8 cellular contexts compared by ENCODE assay signal in genomic region chr17:40343126-40344119, GRCh38. TPM values are rescaled to one million over a fixed set of nuclear protein-coding genes. Genes with fewer than 3 reads are reported as not detected.
A peak's percentile ranks its signal among the peaks of the same experiment; 100 is the strongest.
DNase-seq lines count a peak whose midpoint lies in the region; ATAC-seq and TF ChIP-seq lines count a peak whose summit lies in the region.

No MANE protein-coding gene starts in this region.

- H3K27me3 ChIP-seq in CD8-positive, alpha-beta T cell (ENCODE audit: insufficient read depth, low read length), result no peaks in the 10 kb centered on the region
- H3K27me3 ChIP-seq in PC-9 (ENCODE audit: insufficient read depth, low read depth), result no peaks in the 10 kb centered on the region
- no peaks in the 10 kb centered on the region for H3K27me3 ChIP-seq in esophagus (ENCODE audit: control insufficient read depth in 1 of 2, insufficient read depth in 2 of 2, low read length in 2 of 2)
- no peaks in the 10 kb centered on the region for H3K27me3 ChIP-seq in osteoblast (ENCODE audit: insufficient read depth, low read length)

- H3K4me2 ChIP-seq in PC-9 (peak overlapping the region; percentile 82), osteoblast (ENCODE audit: insufficient read depth, low read length) (peak overlapping the region; percentile 92)

- H3K27ac ChIP-seq in CD8-positive, alpha-beta T cell (ENCODE audit: low read depth, low read length), result no peak overlapping the region
- H3K27ac ChIP-seq in PC-9, result no peak overlapping the region
- peak overlapping the region; percentile 93 to 98 for H3K27ac ChIP-seq in esophagus (ENCODE audit: low read depth in 2 of 2, low read length in 1 of 2)
- H3K27ac ChIP-seq in osteoblast (ENCODE audit: low read depth, low read length), result peak overlapping the region; percentile 72

- H3K9me3 Mint-ChIP-seq in CD8-positive, alpha-beta T cell, result no peaks in the 10 kb centered on the region

- peak in 2 of 7 experiments; percentile 46 to 51 for DNase-seq in CD8-positive, alpha-beta T cell
- DNase-seq in PC-9 (no peak), osteoblast (ENCODE audit: insufficient read length, low spot score, missing footprints) (peak; percentile 75), hepatic stellate cell (ENCODE audit: low spot score) (no peak), putamen (ENCODE audit: low spot score) (no peak), 8988T (no peak), NCI-H2029 (lab: John Stamatoyannopoulos, UW) (no peak)

- intact Hi-C loops in CD8-positive, alpha-beta T cell (cut with DNase I, micrococcal nuclease), result no loop called here
- intact Hi-C loops in PC-9 (cut with micrococcal nuclease; ENCODE audit: unreplicated experiment), result no loop called here

- H3K36me3 Mint-ChIP-seq in CD8-positive, alpha-beta T cell, result peaks cover 23% of the 10 kb centered on the region

- H3K4me1 ChIP-seq in CD8-positive, alpha-beta T cell (ENCODE audit: insufficient read depth, low read length), result peaks cover 84% of the 10 kb centered on the region
- H3K4me1 ChIP-seq in PC-9 (replicated peaks; ENCODE audit: insufficient read depth) (peaks cover 12% of the 10 kb centered on the region; the same call in 1 of the 2 replicates), esophagus (ENCODE audit: control insufficient read depth in 2 of 2, insufficient read depth in 2 of 2, low read length in 1 of 2) (peaks cover 0 to 32% of the 10 kb centered on the region in 2 donors), osteoblast (ENCODE audit: insufficient read depth, low read length) (peaks cover 60% of the 10 kb centered on the region)

- peak overlapping the region; percentile 92 for H3K27ac Mint-ChIP-seq in CD8-positive, alpha-beta T cell

- H3K9me3 ChIP-seq in CD8-positive, alpha-beta T cell (ENCODE audit: low read length), result no peaks in the 10 kb centered on the region
- no peaks in the 10 kb centered on the region for H3K9me3 ChIP-seq in PC-9 (ENCODE audit: insufficient read depth, low read depth)
- H3K9me3 ChIP-seq in esophagus (ENCODE audit: control insufficient read depth in 2 of 2, insufficient read depth in 1 of 2, low read depth in 1 of 2, low read length in 1 of 2), result no peaks in the 10 kb centered on the region
- no peaks in the 10 kb centered on the region for H3K9me3 ChIP-seq in osteoblast (ENCODE audit: low read depth, low read length)

- peaks cover 23% of the 10 kb centered on the region for H3F3A ChIP-seq in PC-9 (ENCODE audit: insufficient read depth, low read depth)

- BruUV-seq in PC-9 (replicated peaks; lab: Mats Ljungman, UMichigan), result no TSS peak

- H3K4me3 Mint-ChIP-seq in CD8-positive, alpha-beta T cell, result peak overlapping the region; percentile 79

- TF ChIP-seq CTCF in CD8-positive, alpha-beta T cell (IDR thresholded peaks at IDR 0.05), result no peak
- TF ChIP-seq CTCF in PC-9 (conservative IDR thresholded peaks at IDR 0.05), result no peak
- TF ChIP-seq CTCF in osteoblast (IDR thresholded peaks at IDR 0.05; ENCODE audit: extremely low read depth, low read depth, low read length), result no peak

- no peak for ATAC-seq in CD8-positive, alpha-beta T cell

- 33 to 34% methylated on average over 15 of the region's 15 CpGs for WGBS in esophagus, 2 donors

- H4K20me1 ChIP-seq in PC-9 (ENCODE audit: insufficient read depth) (no peaks in the 10 kb centered on the region; the same call in 1 of the 2 replicates), osteoblast (ENCODE audit: insufficient read depth, low read length) (peaks cover 58% of the 10 kb centered on the region)

- H3K4me1 Mint-ChIP-seq in CD8-positive, alpha-beta T cell (ENCODE audit: low read depth), result peaks cover 80% of the 10 kb centered on the region

- no peaks in the 10 kb centered on the region for H3K27me3 Mint-ChIP-seq in CD8-positive, alpha-beta T cell (ENCODE audit: low read depth)

- CTCF ChIA-PET in CD8-positive, alpha-beta T cell (lab: Charles Lee), result interaction anchor here (1.1 to 34.5 kb wide), 4 partner anchors 12 to 37 kb away, joined by 3 to 1103 read pairs (median 19); partner anchors contain the start of gene RARA
- CTCF ChIA-PET in PC-9 (lab: Charles Lee), result interaction anchor here (0.6 to 1.1 kb wide), 2 partner anchors 27 to 164 kb away, joined by 3 read pairs; no protein-coding TSS in a partner anchor

- H3K4me3 ChIP-seq in CD8-positive, alpha-beta T cell (ENCODE audit: low read depth, low read length), result no peak overlapping the region
- H3K4me3 ChIP-seq in PC-9 (peak overlapping the region; percentile 65; the same call in 1 of the 2 replicates), esophagus (ENCODE audit: low read depth in 1 of 2, low read length in 2 of 2) (peak overlapping the region; percentile 63 to 69), osteoblast (ENCODE audit: insufficient read depth, low read length) (peak overlapping the region; percentile 81)

- POLR2A ChIA-PET in CD8-positive, alpha-beta T cell (lab: Charles Lee), result interaction anchor here (1.0 to 2.5 kb wide), 3 partner anchors 17 to 35 kb away, joined by 3 to 20 read pairs (median 6); no protein-coding TSS in a partner anchor
- POLR2A ChIA-PET in PC-9 (lab: Charles Lee; ENCODE audit: unreplicated experiment), result no interaction called here

- H3K9me2 ChIP-seq in PC-9 (ENCODE audit: insufficient read depth), result no peaks in the 10 kb centered on the region

- peaks cover 3% of the 10 kb centered on the region for H3K36me3 ChIP-seq in CD8-positive, alpha-beta T cell (ENCODE audit: insufficient read depth, low read length)
- no peaks in the 10 kb centered on the region for H3K36me3 ChIP-seq in PC-9 (ENCODE audit: low read depth)
- H3K36me3 ChIP-seq in esophagus (ENCODE audit: control insufficient read depth in 2 of 2, insufficient read depth in 2 of 2, low read length in 1 of 2), result peaks cover 0 to 3% of the 10 kb centered on the region in 2 donors
- H3K36me3 ChIP-seq in osteoblast (ENCODE audit: insufficient read depth, low read length), result peaks cover 3% of the 10 kb centered on the region

- H3K79me2 ChIP-seq in PC-9 (ENCODE audit: low read depth), result peaks cover 38% of the 10 kb centered on the region
- H3K79me2 ChIP-seq in osteoblast (ENCODE audit: insufficient read depth, low read length), result peaks cover 85% of the 10 kb centered on the region

- H2AFZ ChIP-seq in PC-9 (no peak overlapping the region), osteoblast (ENCODE audit: low read length) (no peak overlapping the region)

RNA-seq across cellular contexts. Expression of gene GJD3, which starts 21.1 kb away (rescaled TPM):
- not detected for total RNA-seq in CD8-positive, alpha-beta T cell
- total RNA-seq in PC-9 (2021) (not detected in 2 replicates), osteoblast (1.8 and 2.7 TPM in 2 replicates)
- polyA plus RNA-seq in esophagus, result 1 to 10 TPM in 1 of 2 donors, under 1 TPM in 1; 0.68 to 1.0 TPM

RNA-seq across cellular contexts. Expression of gene RARA, which starts 34.4 kb away (rescaled TPM):
- total RNA-seq in CD8-positive, alpha-beta T cell, result 100 to 1,000 TPM; 133 TPM
- total RNA-seq in PC-9 (2021) (21.5 and 21.8 TPM in 2 replicates), osteoblast (31.1 and 32.4 TPM in 2 replicates)
- 1 to 10 TPM; 5.2 to 6.6 TPM for polyA plus RNA-seq in esophagus

RNA-seq across cellular contexts. Expression of gene CDC6, which starts 55.7 kb away (rescaled TPM):
- total RNA-seq in CD8-positive, alpha-beta T cell, result 1 to 10 TPM; 2.0 to 2.9 TPM
- 37.8 and 44.9 TPM in 2 replicates for total RNA-seq in PC-9 (2021)
- polyA plus RNA-seq in esophagus, result 1 to 10 TPM; 5.1 to 7.5 TPM
- 5.1 and 8.3 TPM in 2 replicates for total RNA-seq in osteoblast

Comparison
In these comparisons a context has a peak if more than half of its experiments do, and no peak if none do; other contexts are left out.
1. H3K27ac ChIP-seq: peak in esophagus (2 of 2) and osteoblast (single experiment); none in CD8-positive, alpha-beta T cell (single experiment) and PC-9 (single experiment).